1 cellular context compared by ENCODE assay signal in the genomic region with DNA sequence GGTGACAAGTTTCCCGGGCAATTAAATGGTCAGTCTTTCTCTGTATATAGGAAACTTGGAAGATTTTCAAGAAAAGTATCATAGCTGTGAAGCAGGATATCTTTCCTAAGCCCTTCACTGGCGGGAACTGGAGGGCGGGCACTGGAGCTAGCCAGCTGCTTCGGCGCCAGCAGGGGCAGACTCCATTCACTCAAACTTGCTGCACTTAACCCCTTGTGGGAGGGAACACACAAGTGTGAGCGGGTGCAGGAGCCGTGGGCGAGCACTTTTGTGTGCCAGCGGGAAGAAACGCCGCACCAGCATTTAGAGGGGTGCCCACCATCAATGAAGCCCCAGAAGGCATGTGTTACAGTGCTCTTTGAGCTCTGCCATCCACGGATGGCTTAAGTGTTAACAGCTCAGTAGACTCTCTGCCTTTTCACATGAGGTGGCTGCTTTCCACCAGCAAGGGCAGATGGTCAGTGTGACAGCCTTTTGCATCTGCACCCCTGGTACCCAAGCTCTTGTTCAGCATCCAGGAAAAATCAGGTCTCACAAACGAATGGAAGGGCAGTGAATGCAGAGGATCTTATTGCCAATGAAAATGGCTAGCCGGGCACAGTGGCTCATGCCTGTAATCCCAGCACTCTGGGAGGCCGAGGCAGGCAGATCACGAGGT.
TF ChIP-seq lines count a peak whose summit lies in the region.

No MANE protein-coding gene starts in this region.

TF ChIP-seq in GM23338, 12 proteins besides CTCF, POLR2A, EP300 and RAD21 (continued from another document):
- TF ChIP-seq, protein P1, sequence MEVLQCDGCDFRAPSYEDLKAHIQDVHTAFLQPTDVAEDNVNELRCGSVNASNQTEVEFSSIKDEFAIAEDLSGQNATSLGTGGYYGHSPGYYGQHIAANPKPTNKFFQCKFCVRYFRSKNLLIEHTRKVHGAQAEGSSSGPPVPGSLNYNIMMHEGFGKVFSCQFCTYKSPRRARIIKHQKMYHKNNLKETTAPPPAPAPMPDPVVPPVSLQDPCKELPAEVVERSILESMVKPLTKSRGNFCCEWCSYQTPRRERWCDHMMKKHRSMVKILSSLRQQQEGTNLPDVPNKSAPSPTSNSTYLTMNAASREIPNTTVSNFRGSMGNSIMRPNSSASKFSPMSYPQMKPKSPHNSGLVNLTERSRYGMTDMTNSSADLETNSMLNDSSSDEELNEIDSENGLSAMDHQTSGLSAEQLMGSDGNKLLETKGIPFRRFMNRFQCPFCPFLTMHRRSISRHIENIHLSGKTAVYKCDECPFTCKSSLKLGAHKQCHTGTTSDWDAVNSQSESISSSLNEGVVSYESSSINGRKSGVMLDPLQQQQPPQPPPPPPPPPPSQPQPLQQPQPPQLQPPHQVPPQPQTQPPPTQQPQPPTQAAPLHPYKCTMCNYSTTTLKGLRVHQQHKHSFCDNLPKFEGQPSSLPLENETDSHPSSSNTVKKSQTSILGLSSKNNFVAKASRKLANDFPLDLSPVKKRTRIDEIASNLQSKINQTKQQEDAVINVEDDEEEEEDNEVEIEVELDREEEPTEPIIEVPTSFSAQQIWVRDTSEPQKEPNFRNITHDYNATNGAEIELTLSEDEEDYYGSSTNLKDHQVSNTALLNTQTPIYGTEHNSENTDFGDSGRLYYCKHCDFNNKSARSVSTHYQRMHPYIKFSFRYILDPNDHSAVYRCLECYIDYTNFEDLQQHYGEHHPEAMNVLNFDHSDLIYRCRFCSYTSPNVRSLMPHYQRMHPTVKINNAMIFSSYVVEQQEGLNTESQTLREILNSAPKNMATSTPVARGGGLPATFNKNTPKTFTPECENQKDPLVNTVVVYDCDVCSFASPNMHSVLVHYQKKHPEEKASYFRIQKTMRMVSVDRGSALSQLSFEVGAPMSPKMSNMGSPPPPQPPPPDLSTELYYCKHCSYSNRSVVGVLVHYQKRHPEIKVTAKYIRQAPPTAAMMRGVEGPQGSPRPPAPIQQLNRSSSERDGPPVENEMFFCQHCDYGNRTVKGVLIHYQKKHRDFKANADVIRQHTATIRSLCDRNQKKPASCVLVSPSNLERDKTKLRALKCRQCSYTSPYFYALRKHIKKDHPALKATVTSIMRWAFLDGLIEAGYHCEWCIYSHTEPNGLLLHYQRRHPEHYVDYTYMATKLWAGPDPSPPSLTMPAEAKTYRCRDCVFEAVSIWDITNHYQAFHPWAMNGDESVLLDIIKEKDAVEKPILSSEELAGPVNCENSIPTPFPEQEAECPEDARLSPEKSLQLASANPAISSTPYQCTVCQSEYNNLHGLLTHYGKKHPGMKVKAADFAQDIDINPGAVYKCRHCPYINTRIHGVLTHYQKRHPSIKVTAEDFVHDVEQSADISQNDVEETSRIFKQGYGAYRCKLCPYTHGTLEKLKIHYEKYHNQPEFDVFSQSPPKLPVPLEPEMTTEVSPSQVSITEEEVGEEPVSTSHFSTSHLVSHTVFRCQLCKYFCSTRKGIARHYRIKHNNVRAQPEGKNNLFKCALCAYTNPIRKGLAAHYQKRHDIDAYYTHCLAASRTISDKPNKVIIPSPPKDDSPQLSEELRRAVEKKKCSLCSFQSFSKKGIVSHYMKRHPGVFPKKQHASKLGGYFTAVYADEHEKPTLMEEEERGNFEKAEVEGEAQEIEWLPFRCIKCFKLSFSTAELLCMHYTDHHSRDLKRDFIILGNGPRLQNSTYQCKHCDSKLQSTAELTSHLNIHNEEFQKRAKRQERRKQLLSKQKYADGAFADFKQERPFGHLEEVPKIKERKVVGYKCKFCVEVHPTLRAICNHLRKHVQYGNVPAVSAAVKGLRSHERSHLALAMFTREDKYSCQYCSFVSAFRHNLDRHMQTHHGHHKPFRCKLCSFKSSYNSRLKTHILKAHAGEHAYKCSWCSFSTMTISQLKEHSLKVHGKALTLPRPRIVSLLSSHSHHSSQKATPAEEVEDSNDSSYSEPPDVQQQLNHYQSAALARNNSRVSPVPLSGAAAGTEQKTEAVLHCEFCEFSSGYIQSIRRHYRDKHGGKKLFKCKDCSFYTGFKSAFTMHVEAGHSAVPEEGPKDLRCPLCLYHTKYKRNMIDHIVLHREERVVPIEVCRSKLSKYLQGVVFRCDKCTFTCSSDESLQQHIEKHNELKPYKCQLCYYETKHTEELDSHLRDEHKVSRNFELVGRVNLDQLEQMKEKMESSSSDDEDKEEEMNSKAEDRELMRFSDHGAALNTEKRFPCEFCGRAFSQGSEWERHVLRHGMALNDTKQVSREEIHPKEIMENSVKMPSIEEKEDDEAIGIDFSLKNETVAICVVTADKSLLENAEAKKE (CRISPR knock-in tag; IDR thresholded peaks at IDR 0.05), result no peak
- no peak for TF ChIP-seq ZNF331 (CRISPR knock-in tag; IDR thresholded peaks at IDR 0.05; ENCODE audit: low read depth)
- no peak for TF ChIP-seq NANOG (IDR thresholded peaks at IDR 0.05; ENCODE audit: borderline replicate concordance)
- no peak for TF ChIP-seq STAT1 (IDR thresholded peaks at IDR 0.05; ENCODE audit: unreplicated experiment)
- TF ChIP-seq ZNF114 (CRISPR knock-in tag; IDR thresholded peaks at IDR 0.05), result no peak
- TF ChIP-seq CREB1 (CRISPR knock-in tag; IDR thresholded peaks at IDR 0.05; ENCODE audit: low read depth), result no peak
- TF ChIP-seq EZH2 (IDR thresholded peaks at IDR 0.05; ENCODE audit: low read depth, unreplicated experiment), result no peak
